Comparison of ENCODE assay signal across 12 cellular contexts in the genomic region with DNA sequence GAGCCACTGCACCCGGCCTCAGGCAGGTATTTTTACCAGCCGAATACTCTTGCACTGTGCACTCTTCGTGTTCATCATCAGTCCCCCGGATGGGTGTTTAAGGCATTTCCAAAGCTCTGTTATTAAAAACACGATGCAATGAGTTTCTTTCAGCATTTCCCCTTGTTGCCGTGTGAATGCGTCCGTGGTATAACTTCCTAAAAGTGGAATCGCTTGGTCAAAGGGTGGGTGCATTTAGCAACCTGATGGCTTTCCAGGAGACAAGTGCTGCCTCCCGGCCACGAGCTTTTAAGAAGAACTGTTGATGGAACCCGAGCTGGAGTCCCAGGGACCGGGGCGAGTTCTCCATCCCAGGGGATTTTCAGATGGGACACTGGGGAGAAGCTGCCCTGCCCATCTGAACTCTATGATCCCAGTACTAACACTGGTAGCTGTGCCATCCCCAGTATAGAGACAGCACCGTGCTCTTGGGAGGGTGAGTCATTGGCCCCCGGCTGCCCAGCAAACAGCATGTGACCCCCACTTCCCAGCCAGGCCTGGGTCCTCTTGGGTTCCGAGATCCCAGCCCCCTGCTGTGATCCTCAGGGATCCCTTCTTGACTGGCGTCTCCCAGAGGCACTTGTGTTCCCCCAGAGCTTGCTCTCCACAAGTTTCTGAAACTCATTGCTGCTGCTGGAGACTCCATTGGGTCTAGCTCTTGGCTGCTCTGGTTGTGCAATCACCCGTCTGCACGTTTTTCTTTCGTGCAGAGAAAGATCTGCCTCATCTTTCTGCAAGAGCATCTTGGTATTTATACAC.
DNase-seq lines count a peak whose midpoint lies in the region; ATAC-seq and TF ChIP-seq lines count a peak whose summit lies in the region.
"Had no signal": no experiment of that assay in that cellular context is flagged by ENCODE, and none has a peak within 500 bp of the region (broad histone marks: within the 10 kb centered on the region; RNA-seq: fewer than 3 reads in every experiment).

No MANE protein-coding gene starts in this region.

- H3K9me3 ChIP-seq in heart right ventricle (no peaks in the 10 kb centered on the region), SK-N-MC (ENCODE audit: low read depth, low read length) (no peaks in the 10 kb centered on the region), hepatocyte (ENCODE audit: low read depth) (no peaks in the 10 kb centered on the region), upper lobe of right lung (no peaks in the 10 kb centered on the region), HAP-1 (no peaks in the 10 kb centered on the region)

- H3K9me2 ChIP-seq in hepatocyte (replicated peaks; ENCODE audit: insufficient read depth) = no peaks in the 10 kb centered on the region

- peaks cover 7 to 72% (median 10%) of the 10 kb centered on the region in 9 donors for H3K4me1 ChIP-seq in heart right ventricle
- H3K4me1 ChIP-seq in hepatocyte (ENCODE audit: insufficient read depth) = peaks cover 25% of the 10 kb centered on the region
- peaks cover 11% of the 10 kb centered on the region for H3K4me1 ChIP-seq in upper lobe of right lung
- peaks cover 8% of the 10 kb centered on the region for H3K4me1 ChIP-seq in HAP-1

- H2AFZ ChIP-seq in hepatocyte = no peak overlapping the region

- H4K20me1 ChIP-seq in hepatocyte (ENCODE audit: insufficient read depth, poor library complexity, severe bottlenecking) = no peaks in the 10 kb centered on the region

- peak; percentile 41 for DNase-seq in Right ventricle myocardium superior
- no peak for DNase-seq in heart right ventricle
- DNase-seq in SK-N-MC (ENCODE audit: low read depth, low spot score) = no peak
- DNase-seq in hepatocyte (ENCODE audit: low spot score) = no peak
- no peak for DNase-seq in upper lobe of right lung
- DNase-seq in DMS79 (lab: John Stamatoyannopoulos, UW) = no peak
- no peak for DNase-seq in HAP-1 (ENCODE audit: low spot score in 2 of 2)
- DNase-seq: DMS53; effector memory CD8-positive, alpha-beta T cell; NCI-H1694; NCI-H774 had no signal

- WGBS in heart right ventricle, 2 donors = 76 to 78% methylated on average over 21 of the region's 21 CpGs
- WGBS in hepatocyte (ENCODE audit: low lambda C conversion rate, missing lambda C conversion rate) = 84% methylated on average over 21 of the region's 21 CpGs

- TF ChIP-seq CTCF in heart right ventricle (IDR thresholded peaks at IDR 0.05) (no peak), hepatocyte (IDR thresholded peaks at IDR 0.05; ENCODE audit: poor library complexity) (no peak), upper lobe of right lung (IDR thresholded peaks at IDR 0.05) (no peak)

- peak overlapping the region in 1 of 10 donors; percentile 89 for H3K27ac ChIP-seq in heart right ventricle
- peak overlapping the region; percentile 73 for H3K27ac ChIP-seq in SK-N-MC
- H3K27ac ChIP-seq in hepatocyte = peak overlapping the region; percentile 16
- peak overlapping the region; percentile 36 for H3K27ac ChIP-seq in upper lobe of right lung

- in situ Hi-C loops in HAP-1 (cut with MboI; ENCODE audit: low sequenced_read_pairs) = no loop called here

- no peak overlapping the region for H3K4me3 ChIP-seq in heart right ventricle
- H3K4me3 ChIP-seq in SK-N-MC = no peak overlapping the region
- H3K4me3 ChIP-seq in hepatocyte = no peak overlapping the region
- no peak overlapping the region for H3K4me3 ChIP-seq in upper lobe of right lung
- no peak overlapping the region for H3K4me3 ChIP-seq in HAP-1

- H3K27me3 ChIP-seq in heart right ventricle = peaks cover 3 to 10% (median 9%) of the 10 kb centered on the region in 7 donors
- no peaks in the 10 kb centered on the region for H3K27me3 ChIP-seq in hepatocyte
- H3K27me3 ChIP-seq in upper lobe of right lung = no peaks in the 10 kb centered on the region
- no peaks in the 10 kb centered on the region for H3K27me3 ChIP-seq in HAP-1 (ENCODE audit: low read depth)

- H3K79me2 ChIP-seq in hepatocyte = no peaks in the 10 kb centered on the region

- no peak overlapping the region for H3K4me2 ChIP-seq in hepatocyte

- intact Hi-C loops in Right ventricle myocardium superior (cut with DNase I) = no loop called here
- intact Hi-C loops in heart right ventricle (cut with DNase I) = loop anchor here in 1 of 10 donors (10.0 kb wide), 1 partner anchor 257 kb away; no protein-coding TSS in a partner anchor
- intact Hi-C loops in upper lobe of right lung (cut with DNase I) = no loop called here

- H3K36me3 ChIP-seq in heart right ventricle (no peaks in the 10 kb centered on the region), SK-N-MC (ENCODE audit: insufficient read depth, low read length) (no peaks in the 10 kb centered on the region), hepatocyte (replicated peaks; ENCODE audit: insufficient read depth, low read depth) (no peaks in the 10 kb centered on the region), upper lobe of right lung (no peaks in the 10 kb centered on the region), HAP-1 (replicated peaks) (no peaks in the 10 kb centered on the region)

- no peak overlapping the region for H3K9ac ChIP-seq in SK-N-MC (ENCODE audit: insufficient read length)

- ATAC-seq in Right ventricle myocardium superior (ENCODE audit: poor library complexity) (no peak), heart right ventricle (no peak), upper lobe of right lung (peak; percentile 6), GM21786 (IDR thresholded peaks at IDR 0.05; ENCODE audit: unreplicated experiment) (no peak)
